Comparison of ENCODE assay signal across 31 cellular contexts in the genomic region with DNA sequence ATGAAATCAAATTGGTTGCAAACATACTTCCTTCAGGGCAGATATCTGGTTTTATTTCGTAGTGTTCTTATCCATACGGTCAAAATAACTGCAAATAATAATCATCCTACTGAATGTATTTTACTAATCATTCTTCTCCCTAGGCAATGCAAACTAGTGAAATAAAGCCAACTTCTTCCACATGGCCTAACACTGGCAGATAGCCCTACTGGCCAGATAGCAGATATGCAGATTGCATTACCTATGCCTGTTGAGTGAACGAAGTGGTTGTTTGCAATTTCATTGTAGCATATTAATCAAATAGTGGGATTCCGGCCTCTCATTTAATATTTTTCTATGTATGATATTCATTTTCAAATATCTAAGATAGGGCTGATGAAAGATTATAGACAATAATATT.
A peak's percentile ranks its signal among the peaks of the same experiment; 100 is the strongest.
DNase-seq lines count a peak whose midpoint lies in the region; ATAC-seq, FAIRE-seq and TF ChIP-seq lines count a peak whose summit lies in the region.
"Had no signal": no experiment of that assay in that cellular context is flagged by ENCODE, and none has a peak within 500 bp of the region (broad histone marks: within the 10 kb centered on the region; RNA-seq: fewer than 3 reads in every experiment).

No MANE protein-coding gene starts in this region.

- H3K4me1 Mint-ChIP-seq in Calu3 (ENCODE audit: low read depth, unreplicated experiment) (no peaks in the 10 kb centered on the region), astrocyte (ENCODE audit: low read depth, unreplicated experiment) (no peaks in the 10 kb centered on the region)
- H3K4me1 Mint-ChIP-seq: activated CD4-positive, alpha-beta T cell treated with anti-CD3 and anti-CD28 coated beads, Interleukin-2, amount 10 ng/mL, durations not matched to agents 24 days and 14 days; memory B cell; stimulated activated effector memory CD8-positive, alpha-beta T cell treated with anti-CD3 and anti-CD28 coated beads, Interleukin-12 subunit alpha, Interleukin-12 subunit beta, amount 100 ng/mL, for 72 hours; T-helper 17 cell had no signal

- H3K9me3 Mint-ChIP-seq in Calu3 (ENCODE audit: low read depth, unreplicated experiment) (no peaks in the 10 kb centered on the region), astrocyte (ENCODE audit: unreplicated experiment) (peaks cover 4% of the 10 kb centered on the region)
- H3K9me3 Mint-ChIP-seq: activated CD4-positive, alpha-beta T cell treated with anti-CD3 and anti-CD28 coated beads, Interleukin-2, amount 10 ng/mL, durations not matched to agents 24 days and 14 days; activated naive CD4-positive, alpha-beta T cell treated with anti-CD3 and anti-CD28 coated beads, Interleukin-2, amount 50 U/mL, for 24 hours; activated T-helper 1 cell treated with anti-CD3 and anti-CD28 coated beads, Interleukin-12 subunit alpha, Interleukin-12 subunit beta, Interleukin-2, Interleukin-4 antibody, amounts not matched to agents 30 ng/mL and 10 ng/mL and 1 ng/mL, durations not matched to agents 14 hours and 24 hours and 36 hours had no signal

- no peaks in the 10 kb centered on the region for H3K27me3 Mint-ChIP-seq in Calu3 (ENCODE audit: unreplicated experiment)
- H3K27me3 Mint-ChIP-seq in astrocyte (ENCODE audit: low read depth, unreplicated experiment): no peaks in the 10 kb centered on the region
- H3K27me3 Mint-ChIP-seq: activated CD4-positive, alpha-beta T cell treated with anti-CD3 and anti-CD28 coated beads, Interleukin-2, amount 10 ng/mL, durations not matched to agents 24 days and 14 days; activated naive CD4-positive, alpha-beta T cell treated with anti-CD3 and anti-CD28 coated beads, Interleukin-2, amount 50 U/mL, for 24 hours; T-helper 17 cell had no signal

- CTCF ChIA-PET in Calu3 (lab: Charles Lee): no interaction called here

- H2AFZ ChIP-seq in astrocyte (ENCODE audit: low read depth, low read length): no peak overlapping the region

- H3K36me3 Mint-ChIP-seq in Calu3 (ENCODE audit: insufficient read depth, unreplicated experiment) (no peaks in the 10 kb centered on the region), astrocyte (ENCODE audit: low read depth, unreplicated experiment) (no peaks in the 10 kb centered on the region)
- H3K36me3 Mint-ChIP-seq: activated naive CD4-positive, alpha-beta T cell treated with anti-CD3 and anti-CD28 coated beads, Interleukin-2, amount 50 U/mL, for 24 hours; CD8-positive, alpha-beta T cell; memory B cell; stimulated activated effector memory CD8-positive, alpha-beta T cell treated with anti-CD3 and anti-CD28 coated beads, Interleukin-12 subunit alpha, Interleukin-12 subunit beta, amount 100 ng/mL, for 72 hours had no signal

- no TSS peak for BruUV-seq in Calu3 (replicated peaks; lab: Mats Ljungman, UMichigan)

- DNase-seq in Calu3: no peak
- DNase-seq in HuH-7 (ENCODE audit: low spot score): peak; percentile 6
- DNase-seq in astrocyte (ENCODE audit: low read depth): peak; percentile 13
- DNase-seq in fibroblast of the aortic adventitia (ENCODE audit: low read depth): peak; percentile 34
- no peak for DNase-seq in NCI-H2196 (lab: John Stamatoyannopoulos, UW; ENCODE audit: unreplicated experiment)
- no peak for DNase-seq in SK-N-DZ (ENCODE audit: low spot score)
- DNase-seq: activated CD4-positive, alpha-beta T cell treated with anti-CD3 and anti-CD28 coated beads, Interleukin-2, amount 10 ng/mL, durations not matched to agents 24 days and 14 days; anterior cingulate cortex; CD8-positive, alpha-beta T cell; DND-41; effector memory CD4-positive, alpha-beta T cell; esophagus squamous epithelium; left colon; NCI-H1930; NCI-H446; NK-92 treated with Interleukin-12 subunit alpha and Interleukin-12 subunit beta, amount 100 ng/mL, for 24 hours; nucleus accumbens; SJCRH30; small intestine; stimulated activated CD4-positive, alpha-beta T cell treated with anti-CD3 and anti-CD28 coated beads, Interleukin-2, amount 100 ng/mL, for 24 hours; T-helper 17 cell; uterus had no signal

- H3K27me3 ChIP-seq in astrocyte (ENCODE audit: insufficient read depth, low read length): no peaks in the 10 kb centered on the region
- H3K27me3 ChIP-seq: esophagus squamous epithelium, SJCRH30, suprapubic skin, uterus had no signal

- no peaks in the 10 kb centered on the region for H4K20me1 ChIP-seq in astrocyte (ENCODE audit: insufficient read depth, low read length)

- no peaks in the 10 kb centered on the region for H3K79me2 ChIP-seq in astrocyte (ENCODE audit: insufficient read depth, low read length)

- H3K9me3 ChIP-seq in astrocyte (ENCODE audit: insufficient read depth, low read depth, low read length): no peaks in the 10 kb centered on the region
- H3K9me3 ChIP-seq: esophagus squamous epithelium, SJCRH30, suprapubic skin, uterus had no signal

- H3K4me3 Mint-ChIP-seq in Calu3 (ENCODE audit: low read depth, unreplicated experiment) (no peak overlapping the region), astrocyte (ENCODE audit: unreplicated experiment) (no peak overlapping the region)
- H3K4me3 Mint-ChIP-seq: activated CD4-positive, alpha-beta T cell treated with anti-CD3 and anti-CD28 coated beads, Interleukin-2, amount 10 ng/mL, durations not matched to agents 24 days and 14 days; activated naive CD4-positive, alpha-beta T cell treated with anti-CD3 and anti-CD28 coated beads, Interleukin-2, amount 50 U/mL, for 24 hours; activated T-helper 1 cell treated with anti-CD3 and anti-CD28 coated beads, Interleukin-12 subunit alpha, Interleukin-12 subunit beta, Interleukin-2, Interleukin-4 antibody, amounts not matched to agents 30 ng/mL and 10 ng/mL and 1 ng/mL, durations not matched to agents 14 hours and 24 hours and 36 hours; CD8-positive, alpha-beta T cell; memory B cell; stimulated activated effector memory CD8-positive, alpha-beta T cell treated with anti-CD3 and anti-CD28 coated beads, Interleukin-12 subunit alpha, Interleukin-12 subunit beta, amount 100 ng/mL, for 72 hours; T-helper 17 cell had no signal

- no peak for FAIRE-seq in astrocyte (lab: Jason Lieb, UNC)
- FAIRE-seq: GM12892, small intestine had no signal

- no peak overlapping the region for H3K9ac ChIP-seq in astrocyte (ENCODE audit: low read length)

- H3K27ac Mint-ChIP-seq in Calu3 (ENCODE audit: unreplicated experiment) (no peak overlapping the region), astrocyte (ENCODE audit: unreplicated experiment) (no peak overlapping the region)
- H3K27ac Mint-ChIP-seq: activated CD4-positive, alpha-beta T cell treated with anti-CD3 and anti-CD28 coated beads, Interleukin-2, amount 10 ng/mL, durations not matched to agents 24 days and 14 days; activated naive CD4-positive, alpha-beta T cell treated with anti-CD3 and anti-CD28 coated beads, Interleukin-2, amount 50 U/mL, for 24 hours; activated T-helper 1 cell treated with anti-CD3 and anti-CD28 coated beads, Interleukin-12 subunit alpha, Interleukin-12 subunit beta, Interleukin-2, Interleukin-4 antibody, amounts not matched to agents 30 ng/mL and 10 ng/mL and 1 ng/mL, durations not matched to agents 14 hours and 24 hours and 36 hours; CD8-positive, alpha-beta T cell; memory B cell; stimulated activated effector memory CD8-positive, alpha-beta T cell treated with anti-CD3 and anti-CD28 coated beads, Interleukin-12 subunit alpha, Interleukin-12 subunit beta, amount 100 ng/mL, for 72 hours; T-helper 17 cell had no signal

- no peak overlapping the region for H3K4me2 ChIP-seq in astrocyte (ENCODE audit: low read length)

- no peak overlapping the region for H3K27ac ChIP-seq in astrocyte (ENCODE audit: low read depth, low read length)
- H3K27ac ChIP-seq: esophagus squamous epithelium, SJCRH30, suprapubic skin, uterus had no signal

- no peak for ATAC-seq in GM21367 (IDR thresholded peaks at IDR 0.05; ENCODE audit: unreplicated experiment)
- ATAC-seq in GM21526 (IDR thresholded peaks at IDR 0.05; ENCODE audit: low FRiP score, unreplicated experiment): no peak
- ATAC-seq: CD8-positive, alpha-beta T cell; left colon; Panc1; stimulated activated effector memory CD8-positive, alpha-beta T cell treated with anti-CD3 and anti-CD28 coated beads, Interleukin-12 subunit alpha, Interleukin-12 subunit beta, amount 100 ng/mL, for 72 hours; T-helper 17 cell had no signal

- peaks cover 3% of the 10 kb centered on the region for H3K4me1 ChIP-seq in astrocyte (ENCODE audit: insufficient read depth, low read length)
- H3K4me1 ChIP-seq: esophagus squamous epithelium, SJCRH30, suprapubic skin, uterus had no signal

- TF ChIP-seq CTCF in Calu3 (IDR thresholded peaks at IDR 0.05; ENCODE audit: unreplicated experiment): peak; percentile 17
- no peak for TF ChIP-seq CTCF in astrocyte (IDR thresholded peaks at IDR 0.05; ENCODE audit: insufficient read depth, low read depth, low read length)
- TF ChIP-seq CTCF in fibroblast of the aortic adventitia (IDR thresholded peaks at IDR 0.05; ENCODE audit: insufficient read depth, low read length): peak; percentile 44

- H3K4me3 ChIP-seq in astrocyte (ENCODE audit: insufficient read depth, low read depth, low read length): no peak overlapping the region
- H3K4me3 ChIP-seq in fibroblast of the aortic adventitia (ENCODE audit: low read depth, low read length): no peak overlapping the region
- H3K4me3 ChIP-seq: esophagus squamous epithelium, SJCRH30, suprapubic skin, uterus had no signal

- intact Hi-C loops in Calu3 (cut with micrococcal nuclease; ENCODE audit: unreplicated experiment): no loop called here

- H3K36me3 ChIP-seq in astrocyte (ENCODE audit: insufficient read depth, low read length): no peaks in the 10 kb centered on the region
- H3K36me3 ChIP-seq: esophagus squamous epithelium, SJCRH30, suprapubic skin, uterus had no signal

Comparison
In these comparisons a context has a peak if more than half of its experiments do, and no peak if none do; other contexts are left out.
1. DNase-seq: peak in HuH-7 (single experiment), astrocyte (single experiment) and fibroblast of the aortic adventitia (single experiment); none in Calu3 (single experiment), NCI-H2196 (single experiment) and SK-N-DZ (single experiment).